ENCODE assay signal across 3 cellular contexts in the genomic region with DNA sequence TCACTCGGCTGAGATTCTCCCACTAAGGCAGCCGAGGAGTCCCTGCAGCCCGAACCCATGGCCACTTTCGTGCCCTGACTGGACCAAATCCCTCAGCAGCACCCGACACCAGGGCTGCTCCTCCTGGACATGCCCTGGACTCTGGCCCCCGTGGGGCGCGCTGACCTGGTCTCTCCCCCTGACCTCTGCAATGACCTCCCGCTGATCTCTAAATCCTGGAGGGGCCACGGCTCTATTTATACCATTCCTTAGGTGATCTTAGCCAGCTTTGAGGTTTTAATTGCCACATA.
"Had no signal": no experiment of that assay in that cellular context is flagged by ENCODE, and none has a peak within 500 bp of the region (broad histone marks: within the 10 kb centered on the region; RNA-seq: fewer than 3 reads in every experiment).

No MANE protein-coding gene starts in this region.

- H3K4me3 ChIP-seq: GM12878 had no signal

- DNase-seq: GDM1, GF-D8 had no signal
